ENCODE assay signal across 1 cellular context in the genomic region with DNA sequence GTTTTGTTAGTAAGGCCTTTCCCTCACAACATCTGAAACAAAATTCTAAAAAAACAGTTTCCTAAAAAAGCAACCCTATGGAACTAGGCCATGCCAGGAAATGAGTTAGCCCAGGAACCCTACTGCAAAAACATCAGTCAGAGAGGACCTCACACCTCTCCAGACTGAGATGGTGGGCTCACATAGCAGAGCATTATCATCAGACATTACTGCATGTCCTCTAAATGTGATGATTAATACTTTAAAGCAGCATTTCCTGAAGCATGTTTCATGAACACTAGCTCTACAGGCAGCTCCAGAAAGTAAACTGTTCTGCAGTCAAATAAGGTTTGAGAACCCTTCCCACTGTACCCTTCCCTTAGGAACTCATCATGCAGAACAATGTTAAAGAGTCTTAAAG.
TF ChIP-seq lines count a peak whose summit lies in the region.

No MANE protein-coding gene starts in this region.

TF ChIP-seq in GM12878, 131 proteins besides CTCF, POLR2A, EP300 and RAD21:
- TF ChIP-seq, protein P1, sequence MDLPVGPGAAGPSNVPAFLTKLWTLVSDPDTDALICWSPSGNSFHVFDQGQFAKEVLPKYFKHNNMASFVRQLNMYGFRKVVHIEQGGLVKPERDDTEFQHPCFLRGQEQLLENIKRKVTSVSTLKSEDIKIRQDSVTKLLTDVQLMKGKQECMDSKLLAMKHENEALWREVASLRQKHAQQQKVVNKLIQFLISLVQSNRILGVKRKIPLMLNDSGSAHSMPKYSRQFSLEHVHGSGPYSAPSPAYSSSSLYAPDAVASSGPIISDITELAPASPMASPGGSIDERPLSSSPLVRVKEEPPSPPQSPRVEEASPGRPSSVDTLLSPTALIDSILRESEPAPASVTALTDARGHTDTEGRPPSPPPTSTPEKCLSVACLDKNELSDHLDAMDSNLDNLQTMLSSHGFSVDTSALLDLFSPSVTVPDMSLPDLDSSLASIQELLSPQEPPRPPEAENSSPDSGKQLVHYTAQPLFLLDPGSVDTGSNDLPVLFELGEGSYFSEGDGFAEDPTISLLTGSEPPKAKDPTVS (IDR thresholded peaks at IDR 0.05; ENCODE audit: low read depth, low read length): no peak
